11 cellular contexts compared by ENCODE assay signal in the genomic region with DNA sequence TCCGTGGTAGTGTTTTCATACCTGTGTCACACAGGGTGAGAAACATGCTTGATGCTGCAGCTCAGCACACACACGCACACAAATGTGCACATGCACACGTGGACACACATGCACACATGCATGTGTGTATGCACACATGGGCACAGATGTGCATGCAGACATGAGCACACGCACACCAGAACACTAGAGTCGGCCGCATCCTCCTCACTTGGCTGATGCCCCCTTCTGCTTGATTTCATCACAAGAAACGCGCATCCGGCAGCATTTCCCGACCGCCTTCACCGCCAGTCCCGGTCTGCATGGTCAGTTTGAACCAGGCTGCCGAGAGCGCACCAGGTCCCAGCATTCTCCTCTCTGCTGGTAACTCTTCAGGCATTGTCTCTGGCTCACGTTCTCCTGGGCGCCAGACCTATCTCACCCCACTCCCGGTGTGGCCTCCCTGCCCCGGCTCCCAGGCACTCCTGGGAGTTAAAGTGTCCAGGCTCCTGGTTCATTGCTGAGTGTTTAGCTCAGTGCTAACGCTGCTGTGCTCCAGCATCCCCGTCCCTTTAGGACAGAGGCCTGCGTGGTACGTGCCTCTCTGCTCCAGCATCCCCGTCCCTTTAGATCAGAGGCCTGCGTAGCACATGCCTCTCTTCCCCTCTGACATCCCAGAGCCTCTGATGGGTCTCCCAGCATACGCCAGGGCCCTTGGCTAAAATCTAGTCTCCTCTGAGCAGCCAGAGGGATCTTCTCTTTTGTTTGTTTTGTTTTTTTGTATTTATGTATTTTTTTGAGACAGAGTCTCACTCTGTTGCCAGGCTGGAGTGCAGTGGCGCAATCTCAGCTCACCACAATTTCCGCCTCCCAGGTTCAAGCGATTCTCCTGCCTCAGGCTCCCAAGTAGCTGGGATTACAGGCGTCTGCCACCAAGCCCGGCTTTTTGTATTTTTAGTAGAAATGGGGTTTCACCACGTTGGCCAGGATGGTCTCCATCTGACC. TPM values are rescaled to one million over a fixed set of nuclear protein-coding genes. Genes with fewer than 3 reads are reported as not detected.
A peak's percentile ranks its signal among the peaks of the same experiment; 100 is the strongest.
DNase-seq lines count a peak whose midpoint lies in the region; ATAC-seq and TF ChIP-seq lines count a peak whose summit lies in the region.
"Had no signal": no experiment of that assay in that cellular context is flagged by ENCODE, and none has a peak within 500 bp of the region (broad histone marks: within the 10 kb centered on the region; RNA-seq: fewer than 3 reads in every experiment).

No MANE protein-coding gene starts in this region.

- no peak overlapping the region for H4K8ac ChIP-seq in H9 (replicated peaks; ENCODE audit: insufficient read length, low read depth, low read length)

- peaks cover 2% of the 10 kb centered on the region; the same call in 1 of the 2 replicates for H3K79me2 ChIP-seq in H9 (ENCODE audit: insufficient read depth, low read length)

- TF ChIP-seq EP300 in sigmoid colon (IDR thresholded peaks at IDR 0.05), result no peak

- H3K27me3 ChIP-seq in H9 (ENCODE audit: insufficient read depth, low read length) (no peaks in the 10 kb centered on the region), SJSA1 (replicated peaks) (no peaks in the 10 kb centered on the region), esophagus squamous epithelium (no peaks in the 10 kb centered on the region), sigmoid colon (no peaks in the 10 kb centered on the region)
- no peaks in the 10 kb centered on the region for H3K27me3 ChIP-seq in CD8-positive, alpha-beta memory T cell (ENCODE audit: insufficient read depth, low read length, poor library complexity, severe bottlenecking)
- H3K27me3 ChIP-seq: ascending aorta had no signal

- H3K9me3 Mint-ChIP-seq in H9 (no peaks in the 10 kb centered on the region), progenitor cell of endocrine pancreas (ENCODE audit: low read depth) (no peaks in the 10 kb centered on the region)
- H3K9me3 Mint-ChIP-seq in CD8-positive, alpha-beta memory T cell, result peaks cover 0 to 2% (median 0%) of the 10 kb centered on the region in 5 donors
- H3K9me3 Mint-ChIP-seq: naive thymus-derived CD4-positive, alpha-beta T cell had no signal

- no peak overlapping the region for H4K5ac ChIP-seq in H9 (ENCODE audit: insufficient read length, low read depth, low read length)

- H3K27ac ChIP-seq in H9 (ENCODE audit: insufficient read length, low read depth, low read length), result no peak overlapping the region
- H3K27ac ChIP-seq in SJSA1, result peak overlapping the region; percentile 86
- peak overlapping the region; percentile 85 to 89 (median 86) for H3K27ac ChIP-seq in esophagus squamous epithelium
- peak overlapping the region; percentile 40 to 92 (median 74) for H3K27ac ChIP-seq in sigmoid colon
- no peak overlapping the region for H3K27ac ChIP-seq in CD8-positive, alpha-beta memory T cell (ENCODE audit: low read depth, low read length)
- H3K27ac ChIP-seq: ascending aorta had no signal

- no peak overlapping the region; a peak in 1 of 5 replicates for H3K4me3 Mint-ChIP-seq in H9
- no peak overlapping the region for H3K4me3 Mint-ChIP-seq in CD8-positive, alpha-beta memory T cell
- no peak overlapping the region for H3K4me3 Mint-ChIP-seq in progenitor cell of endocrine pancreas (ENCODE audit: low read depth)
- H3K4me3 Mint-ChIP-seq: naive thymus-derived CD4-positive, alpha-beta T cell had no signal

- H2BK12ac ChIP-seq in H9 (ENCODE audit: insufficient read length, low read depth, low read length), result no peak overlapping the region

- no peak for DNase-seq in H9
- peak; percentile 71 to 83 for DNase-seq in SJSA1 (ENCODE audit: low read depth in 1 of 2, low spot score in 2 of 2)
- no peak for DNase-seq in esophagus squamous epithelium (lab: John Stamatoyannopoulos, UW)
- DNase-seq in sigmoid colon, result no peak
- DNase-seq in CD8-positive, alpha-beta memory T cell, result no peak
- no peak for DNase-seq in progenitor cell of endocrine pancreas (ENCODE audit: low spot score, unreplicated experiment)
- DNase-seq: KBM-7; naive thymus-derived CD4-positive, alpha-beta T cell had no signal

- H3K36me3 Mint-ChIP-seq in H9 (ENCODE audit: insufficient read depth in 1 of 3, low read depth in 3 of 3) (no peaks in the 10 kb centered on the region; a peak in 1 of 7 replicates), progenitor cell of endocrine pancreas (ENCODE audit: insufficient read depth) (no peaks in the 10 kb centered on the region)
- no peaks in the 10 kb centered on the region for H3K36me3 Mint-ChIP-seq in CD8-positive, alpha-beta memory T cell
- H3K36me3 Mint-ChIP-seq: naive thymus-derived CD4-positive, alpha-beta T cell had no signal

- no peaks in the 10 kb centered on the region for H3K23me2 ChIP-seq in H9 (ENCODE audit: insufficient read length, low read depth, low read length, poor library complexity, severe bottlenecking)

- peaks cover 16 to 25% of the 10 kb centered on the region in 2 experiments for H3K4me1 Mint-ChIP-seq in H9
- H3K4me1 Mint-ChIP-seq in CD8-positive, alpha-beta memory T cell, result peaks cover 7 to 23% (median 9%) of the 10 kb centered on the region in 3 donors
- H3K4me1 Mint-ChIP-seq in progenitor cell of endocrine pancreas (ENCODE audit: low read depth), result no peaks in the 10 kb centered on the region

- CTCF ChIA-PET in CD8-positive, alpha-beta memory T cell (lab: Charles Lee), result interaction anchor here (0.8 kb wide), 1 partner anchor 62 kb away, joined by 3 read pairs; no protein-coding TSS in a partner anchor

- H3K56ac ChIP-seq in H9 (ENCODE audit: insufficient read length, low read depth, low read length), result no peak overlapping the region

- ATAC-seq in HG02642 (IDR thresholded peaks at IDR 0.05; ENCODE audit: poor library complexity, unreplicated experiment), result no peak
- no peak for ATAC-seq in HG03159 (IDR thresholded peaks at IDR 0.05; ENCODE audit: unreplicated experiment)

- H3K9me3 ChIP-seq in H9 (ENCODE audit: control insufficient read depth, low read depth, low read length) (no peaks in the 10 kb centered on the region), SJSA1 (replicated peaks) (no peaks in the 10 kb centered on the region), esophagus squamous epithelium (no peaks in the 10 kb centered on the region), sigmoid colon (no peaks in the 10 kb centered on the region)
- no peaks in the 10 kb centered on the region for H3K9me3 ChIP-seq in CD8-positive, alpha-beta memory T cell (ENCODE audit: low read length)
- H3K9me3 ChIP-seq: ascending aorta had no signal

- no peak overlapping the region for H3K23ac ChIP-seq in H9 (ENCODE audit: insufficient read length, low read depth, low read length)

- H3K14ac ChIP-seq in H9 (ENCODE audit: insufficient read depth, low read length), result peak overlapping the region; percentile 23; the same call in 1 of the 2 replicates

- no peak overlapping the region for H2AFZ ChIP-seq in H9 (ENCODE audit: low read length)

- peaks cover 2% of the 10 kb centered on the region for H4K20me1 ChIP-seq in H9 (ENCODE audit: control insufficient read depth, insufficient read depth, insufficient read length)

- peak overlapping the region; percentile 47 for H2BK5ac ChIP-seq in H9 (ENCODE audit: insufficient read length, low read length)

- H3K27me3 Mint-ChIP-seq in H9 (ENCODE audit: low read depth) (no peaks in the 10 kb centered on the region), progenitor cell of endocrine pancreas (no peaks in the 10 kb centered on the region)
- peaks cover 2 to 7% of the 10 kb centered on the region in 2 donors for H3K27me3 Mint-ChIP-seq in CD8-positive, alpha-beta memory T cell
- H3K27me3 Mint-ChIP-seq: naive thymus-derived CD4-positive, alpha-beta T cell had no signal

- H3K36me3 ChIP-seq in SJSA1 (peaks cover 11% of the 10 kb centered on the region), esophagus squamous epithelium (peaks cover 0 to 42% (median 0%) of the 10 kb centered on the region in 3 donors), sigmoid colon (peaks cover 0 to 12% (median 0%) of the 10 kb centered on the region in 4 donors)
- no peaks in the 10 kb centered on the region for H3K36me3 ChIP-seq in CD8-positive, alpha-beta memory T cell (ENCODE audit: insufficient read depth, low read length)
- H3K36me3 ChIP-seq: ascending aorta had no signal

- intact Hi-C loops in esophagus squamous epithelium (cut with DNase I) (no loop called here), sigmoid colon (cut with DNase I) (no loop called here)

- no peak overlapping the region for H4K91ac ChIP-seq in H9 (ENCODE audit: insufficient read length, low read depth, low read length)

- no peak overlapping the region for H3K9ac ChIP-seq in H9 (ENCODE audit: extremely low read depth, insufficient read length, low read length)

- H3K27ac Mint-ChIP-seq in H9, result peak overlapping the region; percentile 60 to 81 (median 77); a peak in 4 of 7 replicates
- no peak overlapping the region for H3K27ac Mint-ChIP-seq in CD8-positive, alpha-beta memory T cell
- no peak overlapping the region for H3K27ac Mint-ChIP-seq in progenitor cell of endocrine pancreas
- H3K27ac Mint-ChIP-seq: naive thymus-derived CD4-positive, alpha-beta T cell had no signal

- no peak overlapping the region for H2BK20ac ChIP-seq in H9 (ENCODE audit: low read depth, low read length, poor library complexity, severe bottlenecking)

- H3K4ac ChIP-seq in H9 (ENCODE audit: low read depth, low read length), result no peak overlapping the region

- peak overlapping the region; percentile 32 for H3K18ac ChIP-seq in H9 (ENCODE audit: insufficient read length, low read depth, low read length)

- POLR2A ChIA-PET in CD8-positive, alpha-beta memory T cell (lab: Charles Lee), result no interaction called here

- H3K4me2 ChIP-seq in H9 (ENCODE audit: insufficient read depth, insufficient read length, low read length), result no peak overlapping the region

- no peak overlapping the region for H2BK120ac ChIP-seq in H9 (ENCODE audit: low read depth, low read length, poor library complexity, severe bottlenecking)

- H2BK15ac ChIP-seq in H9 (ENCODE audit: low read depth, low read length), result no peak overlapping the region

- TF ChIP-seq CTCF in H9 (conservative IDR thresholded peaks at IDR 0.05), result no peak
- no peak for TF ChIP-seq CTCF in esophagus squamous epithelium (IDR thresholded peaks at IDR 0.05)
- TF ChIP-seq CTCF in sigmoid colon (IDR thresholded peaks at IDR 0.05), result no peak
- TF ChIP-seq CTCF in progenitor cell of endocrine pancreas (IDR thresholded peaks at IDR 0.05; ENCODE audit: unreplicated experiment), result no peak

- H3K4me1 ChIP-seq in H9 (ENCODE audit: insufficient read depth, low read length), result no peaks in the 10 kb centered on the region
- peaks cover 40% of the 10 kb centered on the region for H3K4me1 ChIP-seq in SJSA1 (replicated peaks)
- peaks cover 42 to 96% (median 65%) of the 10 kb centered on the region in 3 donors for H3K4me1 ChIP-seq in esophagus squamous epithelium
- peaks cover 0 to 80% (median 68%) of the 10 kb centered on the region in 4 donors for H3K4me1 ChIP-seq in sigmoid colon
- peaks cover 11% of the 10 kb centered on the region for H3K4me1 ChIP-seq in CD8-positive, alpha-beta memory T cell (ENCODE audit: insufficient read depth, low read length)
- H3K4me1 ChIP-seq: ascending aorta had no signal

- H3K79me1 ChIP-seq in H9 (ENCODE audit: insufficient read depth, low read depth, low read length, poor library complexity, severe bottlenecking), result no peaks in the 10 kb centered on the region

- H3K4me3 ChIP-seq in SJSA1, result no peak overlapping the region
- H3K4me3 ChIP-seq in esophagus squamous epithelium, result peak overlapping the region in 1 of 4 donors; percentile 53
- peak overlapping the region in 1 of 4 donors; percentile 22 for H3K4me3 ChIP-seq in sigmoid colon
- H3K4me3 ChIP-seq in CD8-positive, alpha-beta memory T cell (ENCODE audit: low read length), result no peak overlapping the region
- H3K4me3 ChIP-seq: ascending aorta had no signal

- TF ChIP-seq POLR2A in esophagus squamous epithelium (IDR thresholded peaks at IDR 0.05) (no peak), sigmoid colon (IDR thresholded peaks at IDR 0.05) (no peak)

- H2AK5ac ChIP-seq in H9 (ENCODE audit: insufficient read length, low read length), result no peak overlapping the region

- no CpG with 5 or more reads among the region's 32 CpGs for WGBS in H9 (ENCODE audit: extremely low coverage, insufficient read length, low lambda C conversion rate)
- WGBS in esophagus squamous epithelium, 2 donors, result 77 to 79% methylated on average over 24 to 27 of the region's 32 CpGs
- WGBS in sigmoid colon, 2 donors, result 86 to 89% methylated on average over 32 of the region's 32 CpGs

- no peak overlapping the region for H3T11ph ChIP-seq in H9 (ENCODE audit: low read length)

RNA-seq across cellular contexts. Expression of a gene that starts 16.0 kb away (rescaled TPM):
- 26.7 and 27.8 TPM in 2 replicates for total RNA-seq in H9 (2021)
- total RNA-seq in SJSA1 (2014; rRNA removed; shearing (Covaris generic)), result 37.6 and 59.5 TPM in 2 replicates
- total RNA-seq in esophagus squamous epithelium, result 100 to 1,000 TPM in 3 of 4 donors, 10 to 100 TPM in 1; 87.8 to 175 (median 105) TPM
- total RNA-seq in sigmoid colon, result 10 to 100 TPM; 32.6 to 52.3 (median 50.9) TPM
- 10 to 100 TPM in 2 of 3 donors, 1 to 10 TPM in 1; 6.5 to 17.2 (median 14.4) TPM for polyA plus RNA-seq in sigmoid colon
- total RNA-seq in CD8-positive, alpha-beta memory T cell, result 1 to 10 TPM; 5.3 to 8.8 TPM
- 6.6 TPM for polyA plus RNA-seq in CD8-positive, alpha-beta memory T cell
- total RNA-seq in progenitor cell of endocrine pancreas, result 37.6 and 40.4 TPM in 2 replicates

RNA-seq across cellular contexts. Expression of a gene that starts 59.3 kb away (rescaled TPM):
- total RNA-seq in H9 (2021) (23.4 and 25.0 TPM in 2 replicates), esophagus squamous epithelium (10 to 100 TPM; 16.7 to 23.8 (median 22.1) TPM), sigmoid colon (10 to 100 TPM; 15.7 to 28.2 (median 22.2) TPM), progenitor cell of endocrine pancreas (26.1 and 27.8 TPM in 2 replicates)
- total RNA-seq in SJSA1 (2014; rRNA removed; shearing (Covaris generic)), result 20.9 and 26.3 TPM in 2 replicates
- polyA plus RNA-seq in sigmoid colon, result 10 to 100 TPM; 36.3 to 40.4 (median 37.2) TPM
- total RNA-seq in CD8-positive, alpha-beta memory T cell, result 10 to 100 TPM; 31.2 to 32.7 TPM
- polyA plus RNA-seq in CD8-positive, alpha-beta memory T cell, result 45.1 TPM

Comparison
In these comparisons a context has a peak if more than half of its experiments do, and no peak if none do; other contexts are left out.
1. DNase-seq: peak in SJSA1 (2 of 2); none in H9 (single experiment), esophagus squamous epithelium (single experiment), sigmoid colon (single experiment), CD8-positive, alpha-beta memory T cell (0 of 5) and progenitor cell of endocrine pancreas (single experiment).
2. H3K27ac ChIP-seq: peak in SJSA1 (single experiment), esophagus squamous epithelium (4 of 4) and sigmoid colon (4 of 4); none in H9 (single experiment) and CD8-positive, alpha-beta memory T cell (single experiment).
3. H3K27ac Mint-ChIP-seq: peak in H9 (3 of 3); none in CD8-positive, alpha-beta memory T cell (0 of 8) and progenitor cell of endocrine pancreas (single experiment).